In genomic region chrX:31653395-31653794, GRCh38 we compare ENCODE assay signal across 14 cellular contexts.
DNase-seq lines count a peak whose midpoint lies in the region; ATAC-seq, FAIRE-seq and TF ChIP-seq lines count a peak whose summit lies in the region.
"Had no signal": no experiment of that assay in that cellular context is flagged by ENCODE, and none has a peak within 500 bp of the region (broad histone marks: within the 10 kb centered on the region; RNA-seq: fewer than 3 reads in every experiment).

No MANE protein-coding gene starts in this region.

- H3K4me1 ChIP-seq in GM12878 (ENCODE audit: control insufficient read depth, insufficient read depth, low read length) = no peaks in the 10 kb centered on the region
- H3K4me1 ChIP-seq in pancreas = no peaks in the 10 kb centered on the region
- no peaks in the 10 kb centered on the region for H3K4me1 ChIP-seq in sigmoid colon
- H3K4me1 ChIP-seq: A549, Caco-2 had no signal

- POLR2A ChIA-PET in GM12878 (lab: Charles Lee) = no interaction called here

- intact Hi-C loops in Right ventricle myocardium superior (cut with DNase I) (no loop called here), cardiac septum (cut with DNase I) (loop anchor here (10.0 kb wide), 1 partner anchor 439 kb away; no protein-coding TSS in a partner anchor), GM12878 (cut with micrococcal nuclease; ENCODE audit: unreplicated experiment) (loop anchor here (10.0 kb wide), 1 partner anchor 209 kb away; no protein-coding TSS in a partner anchor), pancreas (cut with DNase I) (loop anchor here in 1 of 3 donors (10.0 kb wide), 1 partner anchor 619 kb away; no protein-coding TSS in a partner anchor), sigmoid colon (cut with DNase I) (loop anchor here (10.0 kb wide), 1 partner anchor 439 kb away; no protein-coding TSS in a partner anchor)

- H3K27me3 ChIP-seq in GM12878 (replicated peaks in 1 of 2; ENCODE audit: control insufficient read depth in 2 of 2, insufficient read depth in 2 of 2, low read length in 1 of 2) (no peaks in the 10 kb centered on the region), pancreas (peaks cover 0 to 2% (median 0%) of the 10 kb centered on the region in 4 donors), sigmoid colon (no peaks in the 10 kb centered on the region)

- peak; percentile 25 for ATAC-seq in Right ventricle myocardium superior (ENCODE audit: poor library complexity)
- peak; percentile 61 for ATAC-seq in GM12878
- no peak for ATAC-seq in pancreas
- no peak for ATAC-seq in HG02623 (IDR thresholded peaks at IDR 0.05; ENCODE audit: unreplicated experiment)
- ATAC-seq: A549 had no signal

- no TSS peak for BruUV-seq in GM12878 (replicated peaks; lab: Mats Ljungman, UMichigan)

- in situ Hi-C loops in GM12878 (cut with MboI) = loop anchor here (10.0 kb wide), 2 partner anchors 449 to 919 kb away; no protein-coding TSS in a partner anchor

- DNase-seq in Right ventricle myocardium superior = no peak
- DNase-seq in cardiac septum (ENCODE audit: low spot score) = no peak
- DNase-seq in MV-4-11 (lab: John Stamatoyannopoulos, UW) = peak; percentile 48
- DNase-seq in GM12878 (ENCODE audit: low read depth, low spot score) = no peak
- DNase-seq in pancreas = no peak
- no peak for DNase-seq in sigmoid colon
- DNase-seq: Caco-2; CD8-positive, alpha-beta memory T cell; HCEC 1CT; HFFc6 had no signal

- H3K36me3 ChIP-seq in GM12878 (ENCODE audit: control insufficient read depth in 2 of 2, insufficient read depth in 2 of 2, low read length in 1 of 2) (no peaks in the 10 kb centered on the region), pancreas (no peaks in the 10 kb centered on the region), sigmoid colon (no peaks in the 10 kb centered on the region)

- FAIRE-seq in GM12878 (lab: Jason Lieb, UNC) (no peak), pancreas (lab: Jason Lieb, UNC) (peak; percentile 70)
- FAIRE-seq: H1 had no signal

- TF ChIP-seq POLR2A in GM12878 (IDR thresholded peaks at IDR 0.05; ENCODE audit: low read depth, low read length) = no peak
- TF ChIP-seq POLR2A in sigmoid colon (IDR thresholded peaks at IDR 0.05) = no peak

- TF ChIP-seq RAD21 in GM12878 (IDR thresholded peaks at IDR 0.05; ENCODE audit: insufficient read depth, low read depth, low read length) = no peak

- no peak for TF ChIP-seq CTCF in GM12878 (IDR thresholded peaks at IDR 0.05 in 2 of 3, conservative IDR thresholded peaks at IDR 0.05 in 1 of 3; ENCODE audit: control insufficient read depth in 2 of 3, extremely low read depth in 1 of 3, insufficient read depth in 1 of 3, low read depth in 3 of 3, low read length in 3 of 3)
- TF ChIP-seq CTCF in pancreas (IDR thresholded peaks at IDR 0.05) = no peak
- no peak for TF ChIP-seq CTCF in sigmoid colon (IDR thresholded peaks at IDR 0.05)

- H3K4me2 ChIP-seq in GM12878 (ENCODE audit: control insufficient read depth, insufficient read depth) = no peak overlapping the region
- H3K4me2 ChIP-seq: A549 had no signal

- H3K9me3 ChIP-seq in GM12878 (replicated peaks; ENCODE audit: control insufficient read depth, insufficient read depth, low read length) (no peaks in the 10 kb centered on the region), pancreas (no peaks in the 10 kb centered on the region), sigmoid colon (no peaks in the 10 kb centered on the region)
- H3K9me3 ChIP-seq: A549, Caco-2 had no signal

- SMC1A ChIA-PET in GM12878 (lab: Charles Lee; ENCODE audit: uncharacterized antibody, unreplicated experiment) = interaction anchor here (1.1 to 11.3 kb wide), 7 partner anchors 21 to 614 kb away, joined by 3 to 147 read pairs (median 4); no protein-coding TSS in a partner anchor

- H4K20me1 ChIP-seq in GM12878 (ENCODE audit: control insufficient read depth, insufficient read depth) = no peaks in the 10 kb centered on the region

- H3K9ac ChIP-seq in GM12878 (ENCODE audit: control insufficient read depth, insufficient read depth, low read length) = no peak overlapping the region

- no peak overlapping the region for H3K27ac ChIP-seq in GM12878 (ENCODE audit: control insufficient read depth, insufficient read depth)
- H3K27ac ChIP-seq in pancreas = no peak overlapping the region
- H3K27ac ChIP-seq in sigmoid colon = no peak overlapping the region
- H3K27ac ChIP-seq: A549, HL-60 had no signal

- H3K4me3 ChIP-seq in GM12878 (no peak overlapping the region), pancreas (no peak overlapping the region), sigmoid colon (no peak overlapping the region)
- H3K4me3 ChIP-seq: A549 had no signal

- H3K79me2 ChIP-seq in GM12878 (ENCODE audit: control insufficient read depth, insufficient read depth, low read length) = no peaks in the 10 kb centered on the region

- TF ChIP-seq EP300 in GM12878 (IDR thresholded peaks at IDR 0.05; ENCODE audit: borderline replicate concordance in 1 of 2, control insufficient read depth in 1 of 2, low read depth in 2 of 2, low read length in 2 of 2) = no peak
- no peak for TF ChIP-seq EP300 in sigmoid colon (IDR thresholded peaks at IDR 0.05)

- CTCF ChIA-PET in GM12878 (lab: Yijun Ruan, JAX) = interaction anchor here (1.1 to 1.6 kb wide), 2 partner anchors 12 to 438 kb away, joined by 3 to 4 read pairs; no protein-coding TSS in a partner anchor

- RAD21 ChIA-PET in GM12878 (lab: Charles Lee; ENCODE audit: unreplicated experiment) = interaction anchor here (1.3 kb wide), 1 partner anchor 614 kb away, joined by 3 read pairs; no protein-coding TSS in a partner anchor

- H2AFZ ChIP-seq in GM12878 (ENCODE audit: control insufficient read depth, low read depth, low read length) = no peak overlapping the region

TF ChIP-seq in GM12878, 131 proteins besides CTCF, POLR2A, EP300 and RAD21:
- TF ChIP-seq ZBED1 (IDR thresholded peaks at IDR 0.05; ENCODE audit: borderline replicate concordance) (no peak), SREBF2 (IDR thresholded peaks at IDR 0.05; ENCODE audit: low read length) (no peak), ZBTB33 (IDR thresholded peaks at IDR 0.05) (no peak), TCF7 (IDR thresholded peaks at IDR 0.05; ENCODE audit: borderline replicate concordance) (no peak), SMC3 (IDR thresholded peaks at IDR 0.05; ENCODE audit: borderline replicate concordance, low read length) (no peak), KAT2A (conservative IDR thresholded peaks at IDR 0.05; ENCODE audit: control insufficient read depth, low read depth, low read length) (no peak), RFX5 (IDR thresholded peaks at IDR 0.05; ENCODE audit: low read depth, low read length) (no peak), SUZ12 (IDR thresholded peaks at IDR 0.05; ENCODE audit: unreplicated experiment) (no peak), POU2F2 (IDR thresholded peaks at IDR 0.05; ENCODE audit: borderline replicate concordance, low read depth, low read length) (no peak), CHD4 (IDR thresholded peaks at IDR 0.05) (no peak), CBFB (IDR thresholded peaks at IDR 0.05; ENCODE audit: low read depth) (no peak), CBX3 (IDR thresholded peaks at IDR 0.05; ENCODE audit: borderline replicate concordance, low read depth) (no peak), NFXL1 (IDR thresholded peaks at IDR 0.05; ENCODE audit: borderline replicate concordance) (no peak), BCLAF1 (IDR thresholded peaks at IDR 0.05) (no peak), CREM (IDR thresholded peaks at IDR 0.05; ENCODE audit: low read depth) (no peak)

Comparison
In these comparisons a context has a peak if more than half of its experiments do, and no peak if none do; other contexts are left out.
1. ATAC-seq: peak in Right ventricle myocardium superior (single experiment) and GM12878 (single experiment); none in pancreas (0 of 4) and HG02623 (single experiment).